Comparison of ENCODE assay signal across 11 cellular contexts in the genomic region with DNA sequence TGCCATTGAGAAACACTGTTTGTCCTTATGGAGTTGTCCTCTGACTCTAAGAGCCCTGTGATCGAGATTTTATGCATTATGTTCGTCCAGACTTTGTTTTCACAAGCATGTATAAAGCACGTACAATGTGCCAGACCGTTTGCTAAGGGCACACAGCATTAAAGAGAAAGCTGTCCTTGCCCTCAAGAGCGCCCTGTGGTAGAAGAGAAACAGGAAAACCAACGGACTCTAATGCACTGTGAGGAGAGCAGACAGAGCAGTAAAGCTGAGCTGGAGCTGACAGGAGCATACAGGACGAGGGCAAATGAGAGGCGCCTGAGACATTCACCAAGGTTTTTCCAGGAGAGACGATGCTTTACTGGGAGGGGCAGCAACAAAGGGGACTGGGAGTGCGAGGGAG.
A peak's percentile ranks its signal among the peaks of the same experiment; 100 is the strongest.
DNase-seq lines count a peak whose midpoint lies in the region; ATAC-seq and TF ChIP-seq lines count a peak whose summit lies in the region.
"Had no signal": no experiment of that assay in that cellular context is flagged by ENCODE, and none has a peak within 500 bp of the region (broad histone marks: within the 10 kb centered on the region; RNA-seq: fewer than 3 reads in every experiment).

No MANE protein-coding gene starts in this region.

- H3K27ac Mint-ChIP-seq in mesothelial cell of epicardium (no peak overlapping the region), Caco-2 (ENCODE audit: unreplicated experiment) (no peak overlapping the region)

- H3K4me1 ChIP-seq in ascending aorta = peaks cover 0 to 24% of the 10 kb centered on the region in 2 donors
- no peaks in the 10 kb centered on the region for H3K4me1 ChIP-seq in rectal smooth muscle tissue (ENCODE audit: control insufficient read depth, insufficient read depth, low read length)
- H3K4me1 ChIP-seq in Caco-2 = no peaks in the 10 kb centered on the region

- peak overlapping the region; percentile 49 to 56 for H3K27ac ChIP-seq in ascending aorta
- no peak overlapping the region for H3K27ac ChIP-seq in rectal smooth muscle tissue (ENCODE audit: low read depth, low read length)

- CTCF ChIA-PET in Caco-2 (lab: Charles Lee) = no interaction called here

- H3K4me1 Mint-ChIP-seq in mesothelial cell of epicardium (peaks cover 30% of the 10 kb centered on the region), Caco-2 (ENCODE audit: low read depth, unreplicated experiment) (no peaks in the 10 kb centered on the region)

- H3K9me3 Mint-ChIP-seq in mesothelial cell of epicardium (peaks cover 10% of the 10 kb centered on the region), Caco-2 (ENCODE audit: unreplicated experiment) (peaks cover 14% of the 10 kb centered on the region)

- H3K27me3 ChIP-seq in ascending aorta (no peaks in the 10 kb centered on the region), rectal smooth muscle tissue (ENCODE audit: control insufficient read depth, insufficient read depth, low read length) (no peaks in the 10 kb centered on the region), Caco-2 (replicated peaks; ENCODE audit: control insufficient read depth, insufficient read depth, low read length) (no peaks in the 10 kb centered on the region)

- DNase-seq in GM12865 (ENCODE audit: low read depth) (peak; percentile 8), ascending aorta (ENCODE audit: low spot score in 2 of 2) (no peak), mesothelial cell of epicardium (ENCODE audit: low spot score in 2 of 2, unreplicated experiment in 2 of 2) (no peak), Caco-2 (no peak), NOMO-1 treated with dmso at 0.1 percent for 144 hours (lab: John Stamatoyannopoulos, UW; ENCODE audit: unreplicated experiment) (no peak)
- DNase-seq: activated naive CD4-positive, alpha-beta T cell treated with Interleukin-2 at 50 U/mL for 16 hours; cortex of kidney had no signal

- H3K4me3 ChIP-seq in GM12865 (ENCODE audit: low read depth, low read length) (peak overlapping the region; percentile 50), ascending aorta (peak overlapping the region; percentile 24 to 49), rectal smooth muscle tissue (ENCODE audit: low read length) (peak overlapping the region; percentile 22), Caco-2 (ENCODE audit: low read depth, low read length) (no peak overlapping the region)
- H3K4me3 ChIP-seq: smooth muscle cell had no signal

- no TSS peak for BruUV-seq in Caco-2 (replicated peaks; lab: Mats Ljungman, UMichigan)

- no peak overlapping the region for H3K4me3 Mint-ChIP-seq in mesothelial cell of epicardium
- H3K4me3 Mint-ChIP-seq in Caco-2 (ENCODE audit: unreplicated experiment) = no peak overlapping the region

- H3K9me3 ChIP-seq in ascending aorta (no peaks in the 10 kb centered on the region), Caco-2 (no peaks in the 10 kb centered on the region)

- POLR2A ChIA-PET in Caco-2 (lab: Charles Lee) = no interaction called here

- H3K36me3 ChIP-seq in ascending aorta (peaks cover 0 to 7% of the 10 kb centered on the region in 2 donors), rectal smooth muscle tissue (ENCODE audit: control insufficient read depth, insufficient read depth, low read length) (no peaks in the 10 kb centered on the region), Caco-2 (ENCODE audit: control insufficient read depth, insufficient read depth, low read length) (no peaks in the 10 kb centered on the region)

- no peak overlapping the region for H3K9ac ChIP-seq in rectal smooth muscle tissue (ENCODE audit: low read length)

- TF ChIP-seq CTCF in GM12865 (IDR thresholded peaks at IDR 0.05; ENCODE audit: insufficient read depth, low read depth, low read length, missing control alignments) (no peak), ascending aorta (IDR thresholded peaks at IDR 0.05) (no peak), mesothelial cell of epicardium (IDR thresholded peaks at IDR 0.05; ENCODE audit: unreplicated experiment) (no peak), Caco-2 (IDR thresholded peaks at IDR 0.05; ENCODE audit: insufficient read depth in 1 of 2, low read depth in 1 of 2, low read length in 1 of 2, severe bottlenecking in 1 of 2, unreplicated experiment in 1 of 2) (no peak)

- intact Hi-C loops in ascending aorta (cut with DNase I) (loop anchor here (10.0 kb wide), 1 partner anchor 391 kb away; no protein-coding TSS in a partner anchor), Caco-2 (cut with micrococcal nuclease; ENCODE audit: unreplicated experiment) (no loop called here)

- H3K27me3 Mint-ChIP-seq in mesothelial cell of epicardium (ENCODE audit: low read depth) (peaks cover 6% of the 10 kb centered on the region), Caco-2 (ENCODE audit: insufficient read depth, unreplicated experiment) (peaks cover 16% of the 10 kb centered on the region)

- ATAC-seq in GM21447 (IDR thresholded peaks at IDR 0.05; ENCODE audit: unreplicated experiment) = peak; percentile 59
- ATAC-seq in HG03439 (IDR thresholded peaks at IDR 0.05; ENCODE audit: unreplicated experiment) = no peak

- H3K36me3 Mint-ChIP-seq in mesothelial cell of epicardium = peaks cover 2% of the 10 kb centered on the region
- H3K36me3 Mint-ChIP-seq in Caco-2 (ENCODE audit: insufficient read depth, unreplicated experiment) = no peaks in the 10 kb centered on the region
